1 cellular context compared by ENCODE assay signal in the genomic region with DNA sequence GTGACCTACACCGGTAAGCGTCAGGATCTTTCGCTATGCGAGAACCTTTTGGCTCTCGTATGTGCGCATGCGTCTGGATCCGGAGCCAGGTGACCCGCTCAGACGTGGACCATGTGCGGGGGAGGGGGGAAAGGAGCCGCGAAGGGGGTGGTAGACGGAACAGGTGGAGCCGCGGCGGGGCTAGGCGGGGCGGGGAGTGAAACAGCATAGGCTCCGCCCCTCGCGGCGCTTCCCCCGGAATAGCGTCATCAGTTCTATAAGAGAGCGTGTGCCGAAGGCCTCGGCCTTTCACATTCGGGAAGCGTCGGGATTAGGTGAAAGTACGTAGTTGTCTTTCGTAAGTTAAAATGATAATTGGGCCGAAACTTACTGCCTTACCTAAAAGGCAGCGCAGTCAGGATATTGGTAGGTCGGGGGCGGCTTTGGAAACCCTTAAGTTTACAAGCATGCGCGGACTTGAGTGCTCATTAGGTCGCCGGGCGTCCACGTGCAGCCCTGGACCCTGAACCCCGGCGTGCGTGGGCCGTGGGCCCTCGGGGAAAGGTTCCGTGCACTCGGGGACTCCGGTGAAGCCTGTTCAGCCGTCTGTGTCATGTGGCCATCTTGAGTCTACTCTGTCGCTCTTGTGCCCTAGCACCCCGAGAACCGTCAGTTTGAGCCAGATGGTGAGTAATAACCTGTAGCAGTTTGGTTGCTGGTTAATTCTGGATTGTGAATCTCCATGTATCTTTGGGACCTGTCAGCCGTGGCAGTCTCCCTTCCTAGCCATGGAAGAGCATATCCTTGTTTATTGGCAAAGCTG.
TF ChIP-seq lines count a peak whose summit lies in the region.

No MANE protein-coding gene starts in this region.

TF ChIP-seq in K562, 482 proteins besides CTCF, POLR2A, EP300 and RAD21 (continued from another document and continues in another):
- TF ChIP-seq, protein P1, sequence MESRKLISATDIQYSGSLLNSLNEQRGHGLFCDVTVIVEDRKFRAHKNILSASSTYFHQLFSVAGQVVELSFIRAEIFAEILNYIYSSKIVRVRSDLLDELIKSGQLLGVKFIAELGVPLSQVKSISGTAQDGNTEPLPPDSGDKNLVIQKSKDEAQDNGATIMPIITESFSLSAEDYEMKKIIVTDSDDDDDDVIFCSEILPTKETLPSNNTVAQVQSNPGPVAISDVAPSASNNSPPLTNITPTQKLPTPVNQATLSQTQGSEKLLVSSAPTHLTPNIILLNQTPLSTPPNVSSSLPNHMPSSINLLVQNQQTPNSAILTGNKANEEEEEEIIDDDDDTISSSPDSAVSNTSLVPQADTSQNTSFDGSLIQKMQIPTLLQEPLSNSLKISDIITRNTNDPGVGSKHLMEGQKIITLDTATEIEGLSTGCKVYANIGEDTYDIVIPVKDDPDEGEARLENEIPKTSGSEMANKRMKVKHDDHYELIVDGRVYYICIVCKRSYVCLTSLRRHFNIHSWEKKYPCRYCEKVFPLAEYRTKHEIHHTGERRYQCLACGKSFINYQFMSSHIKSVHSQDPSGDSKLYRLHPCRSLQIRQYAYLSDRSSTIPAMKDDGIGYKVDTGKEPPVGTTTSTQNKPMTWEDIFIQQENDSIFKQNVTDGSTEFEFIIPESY (CRISPR knock-in tag; IDR thresholded peaks at IDR 0.05), result 0 out of 2 replicates have a peak, but pooled peaks have one; percentile 42
- TF ChIP-seq MAZ (CRISPR knock-in tag; conservative IDR thresholded peaks at IDR 0.05 in 1 of 2, IDR thresholded peaks at IDR 0.05 in 1 of 2) (peak; percentile 73 to 80), FOXO4 (CRISPR knock-in tag; IDR thresholded peaks at IDR 0.05) (no peak), LCOR (CRISPR knock-in tag; IDR thresholded peaks at IDR 0.05) (peak; percentile 79; the same call in 1 of the 2 replicates), ESRRB (CRISPR knock-in tag; IDR thresholded peaks at IDR 0.05; ENCODE audit: borderline replicate concordance) (peak; percentile 46; the same call in 1 of the 2 replicates), ZFPM2 (CRISPR knock-in tag; IDR thresholded peaks at IDR 0.05) (peak; percentile 90; the same call in 1 of the 2 replicates), SP1 (CRISPR knock-in tag; IDR thresholded peaks at IDR 0.05) (peak; percentile 87), STAT5A (IDR thresholded peaks at IDR 0.05; ENCODE audit: borderline replicate concordance, low read length) (peak; percentile 27; the same call in 1 of the 2 replicates), HDAC2 (IDR thresholded peaks at IDR 0.05) (peak; percentile 55; the same call in 1 of the 2 replicates), ZBTB1 (CRISPR knock-in tag; IDR thresholded peaks at IDR 0.05; ENCODE audit: borderline replicate concordance, low read depth) (peak; percentile 53; the same call in 1 of the 2 replicates), ZSCAN29 (IDR thresholded peaks at IDR 0.05) (no peak), E4F1 (CRISPR knock-in tag; IDR thresholded peaks at IDR 0.05; ENCODE audit: borderline replicate concordance) (no peak), PTBP1 (IDR thresholded peaks at IDR 0.05; ENCODE audit: low read depth, low read length) (peak; percentile 58; the same call in 1 of the 2 replicates), TBL1XR1 (IDR thresholded peaks at IDR 0.05; ENCODE audit: low read length in 2 of 2) (0 out of 4 replicates have a peak, but pooled peaks of 1 of the 2 experiments have one; percentile 26), CREBBP (IDR thresholded peaks at IDR 0.05; ENCODE audit: low read depth, low read length) (no peak), MEIS2 (IDR thresholded peaks at IDR 0.05; ENCODE audit: partially characterized antibody) (peak; percentile 30), L3MBTL2 (IDR thresholded peaks at IDR 0.05) (peak; percentile 94), ATF1 (CRISPR knock-in tag; IDR thresholded peaks at IDR 0.05) (peak; percentile 47; the same call in 1 of the 2 replicates), ATF1 (tag; IDR thresholded peaks at IDR 0.05) (peak; percentile 94), SIN3A (IDR thresholded peaks at IDR 0.05; ENCODE audit: borderline replicate concordance in 2 of 2, control insufficient read depth in 1 of 2, low read depth in 2 of 2, low read length in 2 of 2) (peak; percentile 54 to 56; a peak in 2 of 4 replicates), HMGN3 (IDR thresholded peaks at IDR 0.05; ENCODE audit: borderline replicate concordance, extremely low read depth, insufficient read length, low read depth, low read length) (peak; percentile 68), ZNF23 (CRISPR knock-in tag; IDR thresholded peaks at IDR 0.05) (0 out of 2 replicates have a peak, but pooled peaks have one; percentile 47), CTBP1 (IDR thresholded peaks at IDR 0.05; ENCODE audit: borderline replicate concordance) (0 out of 2 replicates have a peak, but pooled peaks have one; percentile 29), PTTG1 (tag; IDR thresholded peaks at IDR 0.05; ENCODE audit: low read depth) (no peak), JUND (IDR thresholded peaks at IDR 0.05; ENCODE audit: borderline replicate concordance, low read depth, low read length) (peak; percentile 43; the same call in 1 of the 2 replicates), JUND (tag; IDR thresholded peaks at IDR 0.05; ENCODE audit: borderline replicate concordance, low read depth, low read length) (peak; percentile 55; the same call in 1 of the 3 replicates), TAF7 (tag; IDR thresholded peaks at IDR 0.05) (peak; percentile 92), TAF1 (IDR thresholded peaks at IDR 0.05; ENCODE audit: control insufficient read depth, extremely low read depth, insufficient read depth, low read length, severe bottlenecking) (peak; percentile 94), ZBTB12 (CRISPR knock-in tag; IDR thresholded peaks at IDR 0.05) (peak; percentile 67), GTF2A2 (tag; IDR thresholded peaks at IDR 0.05) (peak; percentile 88), FOSL1 (tag; conservative IDR thresholded peaks at IDR 0.05) (peak; percentile 64), TAF9B (IDR thresholded peaks at IDR 0.05; ENCODE audit: partially characterized antibody) (peak; percentile 89), PML (IDR thresholded peaks at IDR 0.05; ENCODE audit: low read length) (peak; percentile 94), CHCHD3 (CRISPR knock-in tag; IDR thresholded peaks at IDR 0.05) (no peak)
- TF ChIP-seq, protein P2, sequence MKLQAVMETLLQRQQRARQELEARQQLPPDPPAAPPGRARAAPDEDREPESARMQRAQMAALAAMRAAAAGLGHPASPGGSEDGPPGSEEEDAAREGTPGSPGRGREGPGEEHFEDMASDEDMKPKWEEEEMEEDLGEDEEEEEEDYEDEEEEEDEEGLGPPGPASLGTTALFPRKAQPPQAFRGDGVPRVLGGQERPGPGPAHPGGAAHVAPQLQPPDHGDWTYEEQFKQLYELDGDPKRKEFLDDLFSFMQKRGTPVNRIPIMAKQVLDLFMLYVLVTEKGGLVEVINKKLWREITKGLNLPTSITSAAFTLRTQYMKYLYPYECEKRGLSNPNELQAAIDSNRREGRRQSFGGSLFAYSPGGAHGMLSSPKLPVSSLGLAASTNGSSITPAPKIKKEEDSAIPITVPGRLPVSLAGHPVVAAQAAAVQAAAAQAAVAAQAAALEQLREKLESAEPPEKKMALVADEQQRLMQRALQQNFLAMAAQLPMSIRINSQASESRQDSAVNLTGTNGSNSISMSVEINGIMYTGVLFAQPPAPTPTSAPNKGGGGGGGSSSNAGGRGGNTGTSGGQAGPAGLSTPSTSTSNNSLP (IDR thresholded peaks at IDR 0.05; ENCODE audit: borderline replicate concordance, low read depth, low read length), result no peak
- TF ChIP-seq, protein P3, sequence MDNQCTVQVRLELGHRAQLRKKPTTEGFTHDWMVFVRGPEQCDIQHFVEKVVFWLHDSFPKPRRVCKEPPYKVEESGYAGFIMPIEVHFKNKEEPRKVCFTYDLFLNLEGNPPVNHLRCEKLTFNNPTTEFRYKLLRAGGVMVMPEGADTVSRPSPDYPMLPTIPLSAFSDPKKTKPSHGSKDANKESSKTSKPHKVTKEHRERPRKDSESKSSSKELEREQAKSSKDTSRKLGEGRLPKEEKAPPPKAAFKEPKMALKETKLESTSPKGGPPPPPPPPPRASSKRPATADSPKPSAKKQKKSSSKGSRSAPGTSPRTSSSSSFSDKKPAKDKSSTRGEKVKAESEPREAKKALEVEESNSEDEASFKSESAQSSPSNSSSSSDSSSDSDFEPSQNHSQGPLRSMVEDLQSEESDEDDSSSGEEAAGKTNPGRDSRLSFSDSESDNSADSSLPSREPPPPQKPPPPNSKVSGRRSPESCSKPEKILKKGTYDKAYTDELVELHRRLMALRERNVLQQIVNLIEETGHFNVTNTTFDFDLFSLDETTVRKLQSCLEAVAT (IDR thresholded peaks at IDR 0.05), result peak; percentile 61 to 74; a peak in 3 of 4 replicates
- TF ChIP-seq, protein P4, sequence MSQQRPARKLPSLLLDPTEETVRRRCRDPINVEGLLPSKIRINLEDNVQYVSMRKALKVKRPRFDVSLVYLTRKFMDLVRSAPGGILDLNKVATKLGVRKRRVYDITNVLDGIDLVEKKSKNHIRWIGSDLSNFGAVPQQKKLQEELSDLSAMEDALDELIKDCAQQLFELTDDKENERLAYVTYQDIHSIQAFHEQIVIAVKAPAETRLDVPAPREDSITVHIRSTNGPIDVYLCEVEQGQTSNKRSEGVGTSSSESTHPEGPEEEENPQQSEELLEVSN (IDR thresholded peaks at IDR 0.05; ENCODE audit: borderline replicate concordance in 1 of 2, extremely low read depth in 1 of 2, insufficient read depth in 1 of 2, insufficient read length in 1 of 2, low read depth in 1 of 2, low read length in 1 of 2, poor library complexity in 1 of 2, severe bottlenecking in 1 of 2), result peak; percentile 60 to 95
- TF ChIP-seq, protein P5, sequence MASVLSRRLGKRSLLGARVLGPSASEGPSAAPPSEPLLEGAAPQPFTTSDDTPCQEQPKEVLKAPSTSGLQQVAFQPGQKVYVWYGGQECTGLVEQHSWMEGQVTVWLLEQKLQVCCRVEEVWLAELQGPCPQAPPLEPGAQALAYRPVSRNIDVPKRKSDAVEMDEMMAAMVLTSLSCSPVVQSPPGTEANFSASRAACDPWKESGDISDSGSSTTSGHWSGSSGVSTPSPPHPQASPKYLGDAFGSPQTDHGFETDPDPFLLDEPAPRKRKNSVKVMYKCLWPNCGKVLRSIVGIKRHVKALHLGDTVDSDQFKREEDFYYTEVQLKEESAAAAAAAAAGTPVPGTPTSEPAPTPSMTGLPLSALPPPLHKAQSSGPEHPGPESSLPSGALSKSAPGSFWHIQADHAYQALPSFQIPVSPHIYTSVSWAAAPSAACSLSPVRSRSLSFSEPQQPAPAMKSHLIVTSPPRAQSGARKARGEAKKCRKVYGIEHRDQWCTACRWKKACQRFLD (CRISPR knock-in tag; IDR thresholded peaks at IDR 0.05), result peak; percentile 58; the same call in 1 of the 2 replicates
- TF ChIP-seq, protein P6, sequence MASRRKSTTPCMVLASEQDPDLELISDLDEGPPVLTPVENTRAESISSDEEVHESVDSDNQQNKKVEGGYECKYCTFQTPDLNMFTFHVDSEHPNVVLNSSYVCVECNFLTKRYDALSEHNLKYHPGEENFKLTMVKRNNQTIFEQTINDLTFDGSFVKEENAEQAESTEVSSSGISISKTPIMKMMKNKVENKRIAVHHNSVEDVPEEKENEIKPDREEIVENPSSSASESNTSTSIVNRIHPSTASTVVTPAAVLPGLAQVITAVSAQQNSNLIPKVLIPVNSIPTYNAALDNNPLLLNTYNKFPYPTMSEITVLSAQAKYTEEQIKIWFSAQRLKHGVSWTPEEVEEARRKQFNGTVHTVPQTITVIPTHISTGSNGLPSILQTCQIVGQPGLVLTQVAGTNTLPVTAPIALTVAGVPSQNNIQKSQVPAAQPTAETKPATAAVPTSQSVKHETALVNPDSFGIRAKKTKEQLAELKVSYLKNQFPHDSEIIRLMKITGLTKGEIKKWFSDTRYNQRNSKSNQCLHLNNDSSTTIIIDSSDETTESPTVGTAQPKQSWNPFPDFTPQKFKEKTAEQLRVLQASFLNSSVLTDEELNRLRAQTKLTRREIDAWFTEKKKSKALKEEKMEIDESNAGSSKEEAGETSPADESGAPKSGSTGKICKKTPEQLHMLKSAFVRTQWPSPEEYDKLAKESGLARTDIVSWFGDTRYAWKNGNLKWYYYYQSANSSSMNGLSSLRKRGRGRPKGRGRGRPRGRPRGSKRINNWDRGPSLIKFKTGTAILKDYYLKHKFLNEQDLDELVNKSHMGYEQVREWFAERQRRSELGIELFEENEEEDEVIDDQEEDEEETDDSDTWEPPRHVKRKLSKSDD (conservative IDR thresholded peaks at IDR 0.05; ENCODE audit: low read length), result peak; percentile 44; the same call in 1 of the 2 replicates
- TF ChIP-seq, protein P7, sequence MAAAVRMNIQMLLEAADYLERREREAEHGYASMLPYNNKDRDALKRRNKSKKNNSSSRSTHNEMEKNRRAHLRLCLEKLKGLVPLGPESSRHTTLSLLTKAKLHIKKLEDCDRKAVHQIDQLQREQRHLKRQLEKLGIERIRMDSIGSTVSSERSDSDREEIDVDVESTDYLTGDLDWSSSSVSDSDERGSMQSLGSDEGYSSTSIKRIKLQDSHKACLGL (CRISPR knock-in tag; IDR thresholded peaks at IDR 0.05; ENCODE audit: borderline replicate concordance, poor library complexity, severe bottlenecking), result peak; percentile 73
